10 cellular contexts compared by ENCODE assay signal in the genomic region with DNA sequence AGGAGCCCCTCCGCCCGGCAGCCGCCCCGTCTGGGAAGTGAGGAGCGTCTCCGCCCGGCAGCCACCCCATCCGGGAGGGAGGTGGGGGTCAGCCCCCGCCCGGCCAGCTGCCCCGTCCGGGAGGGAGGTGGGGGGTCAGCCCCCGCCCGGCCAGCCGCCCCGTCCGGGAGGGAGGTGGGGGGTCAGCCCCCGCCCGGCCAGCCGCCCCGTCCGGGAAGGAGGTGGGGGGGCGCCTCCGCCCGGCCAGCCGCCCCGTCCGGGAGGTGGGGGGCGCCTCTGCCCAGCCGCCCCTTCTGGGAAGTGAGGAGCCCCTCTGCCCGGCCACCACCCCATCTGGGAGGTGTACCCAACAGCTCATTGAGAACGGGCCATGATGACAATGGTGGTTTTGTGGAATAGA. TPM values are rescaled to one million over a fixed set of nuclear protein-coding genes. Genes with fewer than 3 reads are reported as not detected.
DNase-seq lines count a peak whose midpoint lies in the region; ATAC-seq, FAIRE-seq and TF ChIP-seq lines count a peak whose summit lies in the region.
"Not testable (repeated sequence)": the region's sequence is repeated elsewhere in the genome, so short reads cannot be mapped to it uniquely, and the experiment has no call there.
"Had no signal": no experiment of that assay in that cellular context is flagged by ENCODE, and none has a peak within 500 bp of the region (broad histone marks: within the 10 kb centered on the region; RNA-seq: fewer than 3 reads in every experiment).

No MANE protein-coding gene starts in this region.

- H3K9me3 ChIP-seq in BLaER1 treated with 17β-estradiol and CSF1 and Interleukin-3, amounts not matched to agents 10 nM and 100 nM (replicated peaks in 1 of 11); astrocyte (ENCODE audit: insufficient read depth, low read depth, low read length); neutrophil; spleen: not testable (repeated sequence)

- peaks cover 0 to 10% (median 0%) of the 10 kb centered on the region in 11 experiments; a peak in 6 of 22 replicates for H4K20me1 ChIP-seq in BLaER1 treated with 17β-estradiol and CSF1 and Interleukin-3, amounts not matched to agents 10 nM and 100 nM
- peaks cover 61% of the 10 kb centered on the region for H4K20me1 ChIP-seq in astrocyte (ENCODE audit: insufficient read depth, low read length)

- H3K36me3 Mint-ChIP-seq in astrocyte (ENCODE audit: low read depth, unreplicated experiment), result peaks cover 16% of the 10 kb centered on the region

- H3K4me1 Mint-ChIP-seq in astrocyte (ENCODE audit: low read depth, unreplicated experiment), result peaks cover 22% of the 10 kb centered on the region

- H3K27ac ChIP-seq in BLaER1 treated with 17β-estradiol and CSF1 and Interleukin-3, amounts not matched to agents 10 nM and 100 nM, result peak overlapping the region in 9 of 11 experiments; percentile 86 to 98 (median 95); a peak in 18 of 22 replicates
- peak overlapping the region; percentile 75 for H3K27ac ChIP-seq in HL-60 (replicated peaks)
- not testable (repeated sequence) for H3K27ac ChIP-seq in astrocyte (ENCODE audit: low read depth, low read length)
- H3K27ac ChIP-seq in neutrophil, result peak overlapping the region; percentile 96
- H3K27ac ChIP-seq in spleen, result peak overlapping the region in 6 of 8 donors; percentile 71 to 92 (median 86)

- H3K27ac Mint-ChIP-seq in astrocyte (ENCODE audit: unreplicated experiment), result peak overlapping the region; percentile 34

- peak overlapping the region; percentile 88 to 97 (median 93); a peak in 19 of 22 replicates for H3K4me2 ChIP-seq in BLaER1 treated with 17β-estradiol and CSF1 and Interleukin-3, amounts not matched to agents 10 nM and 100 nM
- not testable (repeated sequence) for H3K4me2 ChIP-seq in astrocyte (ENCODE audit: low read length)

- intact Hi-C loops in spleen (cut with DNase I; ENCODE audit: low total_unique reads), result not testable (repeated sequence)

- not testable (repeated sequence) for H3K79me2 ChIP-seq in astrocyte (ENCODE audit: insufficient read depth, low read length)

- H2AFZ ChIP-seq in astrocyte (ENCODE audit: low read depth, low read length), result not testable (repeated sequence)

- H3K36me3 ChIP-seq in BLaER1 treated with 17β-estradiol and CSF1 and Interleukin-3, amounts not matched to agents 10 nM and 100 nM, result peaks cover 32 to 69% (median 55%) of the 10 kb centered on the region in 11 experiments
- not testable (repeated sequence) for H3K36me3 ChIP-seq in astrocyte (ENCODE audit: insufficient read depth, low read length)
- H3K36me3 ChIP-seq in neutrophil, result peaks cover 33% of the 10 kb centered on the region
- peaks cover 0 to 69% (median 15%) of the 10 kb centered on the region in 6 donors for H3K36me3 ChIP-seq in spleen

- not testable (repeated sequence) for H3K9me3 Mint-ChIP-seq in astrocyte (ENCODE audit: unreplicated experiment)

- H3K4me1 ChIP-seq in BLaER1 treated with 17β-estradiol and CSF1 and Interleukin-3, amounts not matched to agents 10 nM and 100 nM, result peaks cover 35 to 69% (median 48%) of the 10 kb centered on the region in 10 experiments
- H3K4me1 ChIP-seq in astrocyte (ENCODE audit: insufficient read depth, low read length), result peaks cover 15% of the 10 kb centered on the region
- H3K4me1 ChIP-seq in neutrophil (ENCODE audit: control insufficient read depth in 1 of 2, insufficient read depth in 1 of 2, low read depth in 1 of 2, low read length in 1 of 2), result peaks cover 49 to 57% of the 10 kb centered on the region in 2 experiments
- peaks cover 11 to 55% (median 26%) of the 10 kb centered on the region in 6 donors for H3K4me1 ChIP-seq in spleen

- 45 to 90% (median 68%) methylated on average over 4 to 20 of the region's 32 CpGs for WGBS in spleen, 5 donors

- DNase-seq in HL-60 (ENCODE audit: low read depth in 1 of 2, low spot score in 1 of 2); astrocyte (ENCODE audit: low read depth); spleen: not testable (repeated sequence)
- peak; percentile 21 for DNase-seq in left lobe of liver (ENCODE audit: low spot score)

- H3K4me3 ChIP-seq in BLaER1 treated with 17β-estradiol and CSF1 and Interleukin-3, amounts not matched to agents 10 nM and 100 nM; HL-60 (replicated peaks; ENCODE audit: insufficient read depth, low read length); astrocyte (ENCODE audit: insufficient read depth, low read depth, low read length); spleen: not testable (repeated sequence)
- peak overlapping the region; percentile 54 to 58 for H3K4me3 ChIP-seq in neutrophil (ENCODE audit: low read depth in 1 of 2, low read length in 1 of 2)

- not testable (repeated sequence) for H3K27me3 Mint-ChIP-seq in astrocyte (ENCODE audit: low read depth, unreplicated experiment)

- not testable (repeated sequence) for H3K27me3 ChIP-seq in BLaER1 treated with 17β-estradiol and CSF1 and Interleukin-3, amounts not matched to agents 10 nM and 100 nM; HL-60 (ENCODE audit: insufficient read depth, poor library complexity, severe bottlenecking); astrocyte (ENCODE audit: insufficient read depth, low read length); neutrophil; spleen (replicated peaks in 1 of 7)

- not testable (repeated sequence) for TF ChIP-seq CTCF in HL-60 (IDR thresholded peaks at IDR 0.05; ENCODE audit: insufficient read depth, low read length); astrocyte (IDR thresholded peaks at IDR 0.05; ENCODE audit: insufficient read depth, low read depth, low read length); neutrophil (IDR thresholded peaks at IDR 0.05); spleen (IDR thresholded peaks at IDR 0.05 in 8 of 11, conservative IDR thresholded peaks at IDR 0.05 in 3 of 11)

- not testable (repeated sequence) for H3K4me3 Mint-ChIP-seq in astrocyte (ENCODE audit: unreplicated experiment)

- FAIRE-seq in astrocyte (lab: Jason Lieb, UNC), result not testable (repeated sequence)

- not testable (repeated sequence) for TF ChIP-seq POLR2A in spleen (IDR thresholded peaks at IDR 0.05)

- H3K9ac ChIP-seq in BLaER1 treated with 17β-estradiol and CSF1 and Interleukin-3, amounts not matched to agents 10 nM and 100 nM, result peak overlapping the region in 8 of 11 experiments; percentile 79 to 87 (median 85); a peak in 13 of 22 replicates
- not testable (repeated sequence) for H3K9ac ChIP-seq in astrocyte (ENCODE audit: low read length)

- not testable (repeated sequence) for ATAC-seq in left lobe of liver

RNA-seq across cellular contexts. Expression of gene DGCR2, which starts 37.6 kb away (rescaled TPM):
- total RNA-seq in astrocyte (48.4 and 49.4 TPM in 2 replicates), left lobe of liver (30.5 TPM), spleen (10 to 100 TPM; 40.4 to 60.7 (median 51.3) TPM)
- 10 to 100 TPM in 2 of 3 donors, 1 to 10 TPM in 1; 9.5 to 26.0 (median 11.8) TPM for polyA plus RNA-seq in spleen

RNA-seq across cellular contexts. Expression of gene TSSK2, which starts 46.5 kb away (rescaled TPM):
- total RNA-seq in astrocyte (not detected in 2 replicates), left lobe of liver (not detected), spleen (not detected)
- under 1 TPM in 2 of 3 donors, not detected in 1; 0.03 to 0.06 TPM for polyA plus RNA-seq in spleen
- total RNA-seq: A673, Caco-2, Calu3 had no signal
- polyA plus RNA-seq: AG04450 had no signal

RNA-seq across cellular contexts. Expression of gene ESS2, which starts 59.9 kb away (rescaled TPM):
- total RNA-seq in astrocyte (16.0 and 16.1 TPM in 2 replicates), left lobe of liver (5.2 TPM), spleen (10 to 100 TPM; 13.4 to 21.3 (median 16.4) TPM)
- 10 to 100 TPM; 13.2 to 17.3 (median 16.9) TPM for polyA plus RNA-seq in spleen
